ENCODE assay signal across 8 cellular contexts in the genomic region with DNA sequence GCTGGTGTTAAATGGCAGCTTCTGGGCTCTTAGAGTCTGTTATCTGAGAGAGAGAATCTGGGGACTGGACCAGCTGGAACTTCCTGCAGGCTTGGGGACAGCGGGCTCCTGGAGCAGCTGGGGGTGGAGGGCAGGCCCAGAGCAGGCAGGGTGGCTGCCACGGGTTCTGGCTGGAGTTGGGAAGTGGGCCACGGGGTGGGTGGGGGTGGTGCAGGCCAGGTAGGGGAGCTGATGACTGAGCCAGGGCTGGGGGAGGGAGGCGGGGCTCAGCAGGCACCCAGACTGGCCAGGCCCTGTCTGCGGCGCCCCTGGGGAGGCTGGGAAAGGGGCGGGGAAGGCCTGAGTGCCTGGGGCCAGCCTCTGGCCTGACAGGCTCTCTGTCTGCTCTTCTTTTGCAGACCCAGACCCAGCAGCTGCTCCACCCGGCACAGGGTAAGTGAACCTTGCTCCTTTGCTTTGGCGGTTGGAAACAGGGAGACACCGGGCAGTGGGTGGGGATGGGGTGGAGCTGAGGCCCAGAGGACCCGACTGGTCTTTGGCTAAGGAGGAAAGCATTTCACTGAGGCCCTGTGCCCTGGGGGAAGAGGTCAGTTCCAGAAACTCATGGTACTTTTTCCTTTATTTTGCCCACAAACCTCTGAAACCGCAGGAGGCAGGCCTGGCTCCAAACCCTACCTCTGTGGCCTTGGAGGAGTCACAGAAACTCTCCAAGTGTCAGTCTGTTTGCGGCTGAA. TPM values are rescaled to one million over a fixed set of nuclear protein-coding genes. Genes with fewer than 3 reads are reported as not detected.
A peak's percentile ranks its signal among the peaks of the same experiment; 100 is the strongest.
DNase-seq lines count a peak whose midpoint lies in the region; ATAC-seq, FAIRE-seq and TF ChIP-seq lines count a peak whose summit lies in the region.

No MANE protein-coding gene starts in this region.

- H3K27me3 Mint-ChIP-seq in astrocyte (ENCODE audit: low read depth, unreplicated experiment): no peaks in the 10 kb centered on the region

- peak overlapping the region; percentile 21 for H2AFZ ChIP-seq in astrocyte (ENCODE audit: low read depth, low read length)

- H3K4me1 ChIP-seq in HUES48 (ENCODE audit: control insufficient read depth, insufficient read depth, low read length) (peaks cover 29% of the 10 kb centered on the region), astrocyte (ENCODE audit: insufficient read depth, low read length) (peaks cover 34% of the 10 kb centered on the region), iPS-20b (ENCODE audit: insufficient read depth, low read length) (peaks cover 25% of the 10 kb centered on the region), testis (peaks cover 11% of the 10 kb centered on the region)

- peaks cover 54% of the 10 kb centered on the region for H4K20me1 ChIP-seq in astrocyte (ENCODE audit: insufficient read depth, low read length)

- DNase-seq in astrocyte (ENCODE audit: low read depth): peak; percentile 63
- DNase-seq in stromal cell of bone marrow (ENCODE audit: low read depth): peak; percentile 55
- DNase-seq in Ammon's horn (ENCODE audit: low spot score): no peak
- DNase-seq in testis: no peak

- H3K27ac ChIP-seq in HUES48 (ENCODE audit: low read depth, low read length) (peak overlapping the region; percentile 94), astrocyte (ENCODE audit: low read depth, low read length) (peak overlapping the region; percentile 14), iPS-20b (ENCODE audit: low read length) (no peak overlapping the region), testis (peak overlapping the region in 1 of 2 donors; percentile 68)

- no peaks in the 10 kb centered on the region for H3K9me3 Mint-ChIP-seq in astrocyte (ENCODE audit: unreplicated experiment)

- ATAC-seq in GM18502 (IDR thresholded peaks at IDR 0.05; ENCODE audit: poor library complexity, unreplicated experiment): no peak
- no peak for ATAC-seq in HG03342 (IDR thresholded peaks at IDR 0.05; ENCODE audit: unreplicated experiment)

- H3K4me2 ChIP-seq in astrocyte (ENCODE audit: low read length): peak overlapping the region; percentile 73

- H3K9me3 ChIP-seq in HUES48 (ENCODE audit: control insufficient read depth, insufficient read depth, low read length) (no peaks in the 10 kb centered on the region), astrocyte (ENCODE audit: insufficient read depth, low read depth, low read length) (no peaks in the 10 kb centered on the region), iPS-20b (ENCODE audit: insufficient read depth, low read depth, low read length) (no peaks in the 10 kb centered on the region), testis (no peaks in the 10 kb centered on the region)

- 48 to 62% methylated on average over 8 to 13 of the region's 13 CpGs for WGBS in testis, 2 donors

- no peaks in the 10 kb centered on the region for H3K27me3 ChIP-seq in HUES48 (ENCODE audit: control insufficient read depth, insufficient read depth, low read length)
- H3K27me3 ChIP-seq in astrocyte (ENCODE audit: insufficient read depth, low read length): no peaks in the 10 kb centered on the region
- H3K27me3 ChIP-seq in iPS-20b (ENCODE audit: insufficient read depth, low read length): no peaks in the 10 kb centered on the region
- H3K27me3 ChIP-seq in testis: no peaks in the 10 kb centered on the region

- peaks cover 52% of the 10 kb centered on the region for H3K36me3 ChIP-seq in HUES48 (ENCODE audit: control insufficient read depth, insufficient read depth, low read length)
- peaks cover 2% of the 10 kb centered on the region for H3K36me3 ChIP-seq in astrocyte (ENCODE audit: insufficient read depth, low read length)
- peaks cover 34% of the 10 kb centered on the region for H3K36me3 ChIP-seq in iPS-20b (ENCODE audit: insufficient read depth, low read depth, low read length)
- H3K36me3 ChIP-seq in testis (ENCODE audit: low read depth, missing control alignments): no peaks in the 10 kb centered on the region

- intact Hi-C loops in testis (cut with DNase I; ENCODE audit: low total_unique reads): no loop called here

- H3K4me1 Mint-ChIP-seq in astrocyte (ENCODE audit: low read depth, unreplicated experiment): peaks cover 33% of the 10 kb centered on the region

- no peak for FAIRE-seq in astrocyte (lab: Jason Lieb, UNC)

- H3K9ac ChIP-seq in HUES48 (ENCODE audit: low read depth, low read length): peak overlapping the region; percentile 47; the same call in 1 of the 2 replicates
- H3K9ac ChIP-seq in astrocyte (ENCODE audit: low read length): peak overlapping the region; percentile 58
- H3K9ac ChIP-seq in iPS-20b (ENCODE audit: low read depth, low read length): peak overlapping the region; percentile 55; the same call in 1 of the 2 replicates

- H3K36me3 Mint-ChIP-seq in astrocyte (ENCODE audit: low read depth, unreplicated experiment): peaks cover 15% of the 10 kb centered on the region

- TF ChIP-seq CTCF in astrocyte (IDR thresholded peaks at IDR 0.05; ENCODE audit: insufficient read depth, low read depth, low read length) (no peak), testis (IDR thresholded peaks at IDR 0.05) (no peak)

- H3K4me3 Mint-ChIP-seq in astrocyte (ENCODE audit: unreplicated experiment): peak overlapping the region; percentile 64

- H3K4me3 ChIP-seq in HUES48 (ENCODE audit: low read depth, low read length) (no peak overlapping the region), astrocyte (ENCODE audit: insufficient read depth, low read depth, low read length) (no peak overlapping the region), iPS-20b (ENCODE audit: low read length) (no peak overlapping the region; the same call in 1 of the 2 replicates), testis (no peak overlapping the region)

- no peak for TF ChIP-seq POLR2A in testis (IDR thresholded peaks at IDR 0.05)

- H3K79me2 ChIP-seq in astrocyte (ENCODE audit: insufficient read depth, low read length): no peaks in the 10 kb centered on the region

- peak overlapping the region; percentile 91 for H3K27ac Mint-ChIP-seq in astrocyte (ENCODE audit: unreplicated experiment)

RNA-seq across cellular contexts. Expression of a gene that starts 48.7 kb away (rescaled TPM):
- total RNA-seq in astrocyte: 14.2 and 15.7 TPM in 2 replicates
- total RNA-seq in testis: 10 to 100 TPM; 18.4 to 20.3 TPM
- 13.5 TPM for polyA plus RNA-seq in testis (ENCODE audit: insufficient read depth, low read depth, low replicate concordance)

Comparison
In these comparisons a context has a peak if more than half of its experiments do, and no peak if none do; other contexts are left out.
1. DNase-seq: peak in astrocyte (single experiment) and stromal cell of bone marrow (single experiment); none in Ammon's horn (single experiment) and testis (single experiment).
2. Peak in every context shown above with its lines, with median percentiles within 50 percentile points of each other: H3K9ac ChIP-seq.